Comparison of ENCODE assay signal across 20 cellular contexts in the genomic region with DNA sequence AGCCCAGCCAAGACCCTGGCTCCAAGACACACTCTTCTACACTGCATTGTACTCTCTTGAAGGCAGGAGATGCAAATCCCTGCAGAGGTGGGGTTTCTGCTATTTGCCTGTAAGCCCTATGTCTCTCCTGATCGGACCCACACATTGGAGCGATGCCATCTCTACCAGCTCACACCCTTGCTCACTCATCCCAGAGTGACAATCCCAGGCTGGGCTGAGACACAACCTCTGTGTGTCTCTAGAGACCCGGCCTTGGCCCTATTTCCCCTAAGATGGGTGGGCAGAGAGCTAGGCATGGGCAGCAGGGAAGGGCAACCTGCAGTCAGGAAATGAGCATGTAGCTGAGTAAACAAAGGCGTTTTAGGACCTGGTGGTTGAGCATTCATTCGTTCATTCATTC. TPM values are rescaled to one million over a fixed set of nuclear protein-coding genes. Genes with fewer than 3 reads are reported as not detected.
A peak's percentile ranks its signal among the peaks of the same experiment; 100 is the strongest.
DNase-seq lines count a peak whose midpoint lies in the region; ATAC-seq, FAIRE-seq and TF ChIP-seq lines count a peak whose summit lies in the region.
"Had no signal": no experiment of that assay in that cellular context is flagged by ENCODE, and none has a peak within 500 bp of the region (broad histone marks: within the 10 kb centered on the region; RNA-seq: fewer than 3 reads in every experiment).

No MANE protein-coding gene starts in this region.

- 0% methylated on average over 5 of the region's 5 CpGs for WGBS in GM12878 (ENCODE audit: insufficient coverage, insufficient replicate concordance, low lambda C conversion rate, missing lambda C conversion rate)
- WGBS in body of pancreas, 2 donors = 51 to 69% methylated on average over 5 of the region's 5 CpGs

- no peak overlapping the region for H3K9ac ChIP-seq in GM12878 (ENCODE audit: control insufficient read depth, insufficient read depth, low read length)
- H3K9ac ChIP-seq: BLaER1 had no signal

- no peak for FAIRE-seq in GM12878 (lab: Jason Lieb, UNC)
- FAIRE-seq: GM12891, GM19239, HTR-8/SVneo had no signal

- H3K27me3 Mint-ChIP-seq in nephron (ENCODE audit: low read depth) = peaks cover 4% of the 10 kb centered on the region

- H3K27ac ChIP-seq in HEK293 (ENCODE audit: extremely low read depth, low read depth, low read length) (no peak overlapping the region), GM12878 (ENCODE audit: control insufficient read depth, insufficient read depth) (no peak overlapping the region), body of pancreas (no peak overlapping the region)
- H3K27ac ChIP-seq: BLaER1 had no signal

- DNase-seq in GM12878 (ENCODE audit: low read depth, low spot score) (no peak), epithelial cell of esophagus (ENCODE audit: low read depth) (peak; percentile 23), body of pancreas (no peak), NCI-H748 (lab: John Stamatoyannopoulos, UW; ENCODE audit: unreplicated experiment) (no peak), NCI-H2171 treated with DMSO at 0.1 percent for 48 hours (lab: John Stamatoyannopoulos, UW) (no peak)
- no peak for DNase-seq in stimulated activated naive CD4-positive, alpha-beta T cell treated with Interleukin-2 at 50 U/mL for 16 hours (lab: John Stamatoyannopoulos, UW)
- DNase-seq: CD4-positive, alpha-beta memory T cell; DMS153; DND-41; EL had no signal

- H3K4me2 ChIP-seq in GM12878 (ENCODE audit: control insufficient read depth, insufficient read depth) = no peak overlapping the region
- H3K4me2 ChIP-seq: BLaER1 had no signal

- peak overlapping the region in 2 of 3 experiments; percentile 27 to 45 for H3K27ac Mint-ChIP-seq in nephron
- H3K27ac Mint-ChIP-seq: CD4-positive, alpha-beta memory T cell; IgD-negative memory B cell had no signal

- TF ChIP-seq CTCF in HEK293 (tag by site-specific recombination; IDR thresholded peaks at IDR 0.05) (no peak), GM12878 (IDR thresholded peaks at IDR 0.05 in 2 of 3, conservative IDR thresholded peaks at IDR 0.05 in 1 of 3; ENCODE audit: control insufficient read depth in 2 of 3, extremely low read depth in 1 of 3, insufficient read depth in 1 of 3, low read depth in 3 of 3, low read length in 3 of 3) (no peak), epithelial cell of esophagus (IDR thresholded peaks at IDR 0.05; ENCODE audit: insufficient read depth, low read depth, low read length, missing control alignments) (no peak), nephron (IDR thresholded peaks at IDR 0.05; ENCODE audit: unreplicated experiment in 3 of 3) (no peak), body of pancreas (IDR thresholded peaks at IDR 0.05) (no peak)

- H3K4me1 Mint-ChIP-seq in nephron = peaks cover 55% of the 10 kb centered on the region
- H3K4me1 Mint-ChIP-seq: CD4-positive, alpha-beta memory T cell; IgD-negative memory B cell had no signal

- H3K4me3 ChIP-seq in HEK293 (ENCODE audit: low read depth, low read length) = no peak overlapping the region
- H3K4me3 ChIP-seq in GM12878 = no peak overlapping the region
- no peak overlapping the region for H3K4me3 ChIP-seq in epithelial cell of esophagus (ENCODE audit: low read length)
- no peak overlapping the region for H3K4me3 ChIP-seq in body of pancreas
- H3K4me3 ChIP-seq: BLaER1, HAP-1 had no signal

- intact Hi-C loops in GM12878 (cut with micrococcal nuclease; ENCODE audit: unreplicated experiment) (no loop called here), body of pancreas (cut with DNase I) (no loop called here)

- TF ChIP-seq POLR2A in GM12878 (IDR thresholded peaks at IDR 0.05; ENCODE audit: low read depth, low read length) (no peak), body of pancreas (IDR thresholded peaks at IDR 0.05) (no peak)

- H3K27me3 ChIP-seq in GM12878 (replicated peaks in 1 of 2; ENCODE audit: control insufficient read depth in 2 of 2, insufficient read depth in 2 of 2, low read length in 1 of 2) (peaks cover 0 to 3% of the 10 kb centered on the region in 2 experiments; a peak in 2 of 4 replicates), body of pancreas (no peaks in the 10 kb centered on the region)
- H3K27me3 ChIP-seq: BLaER1 had no signal

- CTCF ChIA-PET in HEK293 (lab: Yijun Ruan, JAX) (no interaction called here), GM12878 (lab: Yijun Ruan, JAX) (no interaction called here)

- no peaks in the 10 kb centered on the region for H3K9me3 Mint-ChIP-seq in nephron
- H3K9me3 Mint-ChIP-seq: IgD-negative memory B cell had no signal

- no peak overlapping the region for H2AFZ ChIP-seq in GM12878 (ENCODE audit: control insufficient read depth, low read depth, low read length)

- SMC1A ChIA-PET in GM12878 (lab: Charles Lee; ENCODE audit: uncharacterized antibody, unreplicated experiment) = no interaction called here

- TF ChIP-seq EP300 in GM12878 (IDR thresholded peaks at IDR 0.05; ENCODE audit: borderline replicate concordance in 1 of 2, control insufficient read depth in 1 of 2, low read depth in 2 of 2, low read length in 2 of 2) = no peak

- H3K36me3 ChIP-seq in HEK293 (ENCODE audit: control insufficient read depth in 2 of 2, insufficient read depth in 1 of 2, low read length in 2 of 2) (no peaks in the 10 kb centered on the region), GM12878 (ENCODE audit: control insufficient read depth in 2 of 2, insufficient read depth in 2 of 2, low read length in 1 of 2) (no peaks in the 10 kb centered on the region), body of pancreas (replicated peaks in 1 of 2; ENCODE audit: insufficient read depth in 1 of 2, low read depth in 2 of 2) (no peaks in the 10 kb centered on the region)
- H3K36me3 ChIP-seq: BLaER1, HAP-1 had no signal

- RAD21 ChIA-PET in GM12878 (lab: Charles Lee; ENCODE audit: unreplicated experiment) = no interaction called here

- TF ChIP-seq RAD21 in GM12878 (IDR thresholded peaks at IDR 0.05; ENCODE audit: insufficient read depth, low read depth, low read length) = no peak

- ATAC-seq in GM12878 (no peak), body of pancreas (no peak)

- POLR2A ChIA-PET in HEK293 (lab: Yijun Ruan, JAX) = no interaction called here
- POLR2A ChIA-PET in GM12878 (lab: Charles Lee) = no interaction called here

- no peak overlapping the region for H3K4me3 Mint-ChIP-seq in nephron
- H3K4me3 Mint-ChIP-seq: CD14-positive monocyte; CD4-positive, alpha-beta memory T cell; IgD-negative memory B cell had no signal

- no TSS peak for BruUV-seq in GM12878 (replicated peaks; lab: Mats Ljungman, UMichigan)

- in situ Hi-C loops in GM12878 (cut with MboI) = no loop called here

- H3K9me3 ChIP-seq in HEK293 (ENCODE audit: control insufficient read depth, insufficient read depth, low read depth, low read length) = no peaks in the 10 kb centered on the region
- no peaks in the 10 kb centered on the region for H3K9me3 ChIP-seq in GM12878 (replicated peaks; ENCODE audit: control insufficient read depth, insufficient read depth, low read length)
- H3K9me3 ChIP-seq in body of pancreas = no peaks in the 10 kb centered on the region
- H3K9me3 ChIP-seq: BLaER1, HAP-1 had no signal

- no peaks in the 10 kb centered on the region for H3K36me3 Mint-ChIP-seq in nephron (ENCODE audit: low read depth)
- H3K36me3 Mint-ChIP-seq: CD14-positive monocyte; CD4-positive, alpha-beta memory T cell had no signal

- H4K20me1 ChIP-seq in GM12878 (ENCODE audit: control insufficient read depth, insufficient read depth) = no peaks in the 10 kb centered on the region
- H4K20me1 ChIP-seq: BLaER1 had no signal

- H3K79me2 ChIP-seq in GM12878 (ENCODE audit: control insufficient read depth, insufficient read depth, low read length) = no peaks in the 10 kb centered on the region

- H3K4me1 ChIP-seq in HEK293 (ENCODE audit: control insufficient read depth, insufficient read depth, low read length) (peaks cover 13% of the 10 kb centered on the region), GM12878 (ENCODE audit: control insufficient read depth, insufficient read depth, low read length) (no peaks in the 10 kb centered on the region), body of pancreas (no peaks in the 10 kb centered on the region)
- H3K4me1 ChIP-seq: HAP-1 had no signal

TF ChIP-seq in HEK293, 187 proteins besides CTCF, POLR2A, EP300 and RAD21:
- no peak for TF ChIP-seq ZNF785 (tag by site-specific recombination; IDR thresholded peaks at IDR 0.05)
- TF ChIP-seq ZNF670 (tag by site-specific recombination; IDR thresholded peaks at IDR 0.05; ENCODE audit: low read depth) = no peak
- no peak for TF ChIP-seq ZBTB20 (tag by site-specific recombination; IDR thresholded peaks at IDR 0.05)
- TF ChIP-seq ZNF174 (tag by site-specific recombination; IDR thresholded peaks at IDR 0.05) = no peak
- TF ChIP-seq ZNF24 (tag by site-specific recombination; IDR thresholded peaks at IDR 0.05) = peak; percentile 57; the same call in 1 of the 2 replicates
- no peak for TF ChIP-seq IKZF3 (tag by site-specific recombination; IDR thresholded peaks at IDR 0.05)

TF ChIP-seq in GM12878, 131 proteins besides CTCF, POLR2A, EP300 and RAD21:
- TF ChIP-seq ZNF24 (IDR thresholded peaks at IDR 0.05) (peak; percentile 22; the same call in 1 of the 2 replicates), HCFC1 (IDR thresholded peaks at IDR 0.05; ENCODE audit: low read length) (no peak)

RNA-seq across cellular contexts. Expression of gene CCDC3, which starts 25.6 kb away (rescaled TPM):
- not detected in 2 replicates for total RNA-seq in GM12878 (2013; cell fraction: nucleolus; rRNA removed)
- total RNA-seq in GM12878 (2014; rRNA removed) (not detected in 2 replicates), GM12878 (2014; rRNA removed; fragmentation: Illumina TruSeq; extraction: Trizol) (not detected in 2 replicates), GM12878 (2021) (0.08 and 0.16 TPM in 2 replicates), body of pancreas (10 to 100 TPM in 1 of 2 donors, 1 to 10 TPM in 1; 2.1 to 17.1 TPM)
- not detected for polyA plus RNA-seq in GM12878 (2011; ENCODE audit: low read depth)
- polyA plus RNA-seq in GM12878 (2011; rRNA removed) (not detected in 2 replicates), GM12878 (2014; fragmentation: Illumina TruSeq; extraction: Trizol) (not detected in 2 replicates), GM12878 (2014; fragmentation: Nextera tagmentation; extraction: Ambion mirVana) (not detected), GM12878 (2014; rRNA removed) (not detected in 2 replicates), GM12878 (2016; fragmentation: Nextera tagmentation; extraction: Ambion mirVana) (not detected)
- not detected in 2 replicates for polyA plus RNA-seq in GM12878 (2011; cell fraction: cytosol; rRNA removed)
- polyA plus RNA-seq in GM12878 (2011; cell fraction: nucleus; rRNA removed) = not detected in 2 replicates
- 0.03 TPM in 1 of 2 replicates, not detected in the other for polyA plus RNA-seq in GM12878 (2012)
- polyA minus RNA-seq in GM12878 (2011; rRNA and poly(A)+ RNA removed) = not detected in 2 replicates
- not detected in 2 replicates for polyA minus RNA-seq in GM12878 (2011; cell fraction: cytosol; rRNA and poly(A)+ RNA removed)
- polyA minus RNA-seq in GM12878 (2011; cell fraction: nucleus; rRNA and poly(A)+ RNA removed) = not detected in 2 replicates
- total RNA-seq: CD4-positive, alpha-beta memory T cell; G401 had no signal
- polyA plus RNA-seq: CD14-positive monocyte; CD4-positive, alpha-beta memory T cell; IgD-negative memory B cell had no signal

Comparison
In these comparisons a context has a peak if more than half of its experiments do, and no peak if none do; other contexts are left out.
1. Of the 9 proteins assayed by ChIP-seq in both HEK293 and GM12878: peak only in HEK293: none; only in GM12878: none; in both: ZNF24; in neither: 8.